ENCODE assay signal across 8 cellular contexts in the genomic region with DNA sequence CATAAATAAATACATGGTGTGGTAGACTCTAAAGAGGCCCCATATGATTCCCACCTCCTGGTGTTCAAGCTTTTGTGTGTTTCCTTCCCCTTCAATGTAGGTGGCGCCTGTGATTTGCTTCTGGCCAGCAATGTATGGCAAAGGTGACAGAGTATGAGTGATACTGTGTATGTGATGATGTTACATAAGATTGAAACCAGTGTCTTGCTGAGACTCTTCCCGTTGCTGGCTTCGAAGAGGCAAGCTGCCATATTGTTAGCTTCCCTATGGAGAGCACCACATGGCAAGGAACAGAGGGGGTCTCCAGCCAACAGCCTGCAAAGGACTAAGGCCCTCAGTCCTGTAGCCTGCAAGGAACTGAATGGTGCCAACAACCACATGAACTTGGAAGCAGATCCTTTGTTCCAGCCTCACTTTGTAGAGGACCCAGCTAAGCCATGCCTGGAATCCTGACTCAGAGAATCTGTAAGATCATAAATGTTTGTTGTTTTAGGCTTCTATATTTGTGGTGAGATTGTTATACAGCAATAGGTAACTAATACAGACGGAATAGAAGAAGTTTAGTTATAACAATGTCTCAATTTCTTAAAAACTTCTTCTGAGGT. TPM values are rescaled to one million over a fixed set of nuclear protein-coding genes. Genes with fewer than 3 reads are reported as not detected.
DNase-seq lines count a peak whose midpoint lies in the region; ATAC-seq and TF ChIP-seq lines count a peak whose summit lies in the region.

No MANE protein-coding gene starts in this region.

- TF ChIP-seq POLR2A in vagina (IDR thresholded peaks at IDR 0.05): no peak

- peak overlapping the region; percentile 99; the same call in 1 of the 2 replicates for H3K4me3 ChIP-seq in ACC112 (ENCODE audit: low read depth, low read length)
- no peak overlapping the region for H3K4me3 ChIP-seq in GM12865 (ENCODE audit: low read depth, low read length)
- H3K4me3 ChIP-seq in vagina: no peak overlapping the region

- H3K9me3 ChIP-seq in vagina: no peaks in the 10 kb centered on the region

- H3K27ac Mint-ChIP-seq in endothelial cell (ENCODE audit: unreplicated experiment): peak overlapping the region; percentile 12

- H3K27ac ChIP-seq in ACC112 (ENCODE audit: low read depth, low read length) (no peak overlapping the region), vagina (no peak overlapping the region)

- no peak for ATAC-seq in HG03108 (IDR thresholded peaks at IDR 0.05; ENCODE audit: unreplicated experiment)

- peaks cover 54% of the 10 kb centered on the region for H3K79me2 ChIP-seq in ACC112 (ENCODE audit: control insufficient read depth, insufficient read depth, low read length, unreplicated experiment)

- TF ChIP-seq CTCF in GM12865 (IDR thresholded peaks at IDR 0.05; ENCODE audit: insufficient read depth, low read depth, low read length, missing control alignments) (peak; percentile 7), endothelial cell (IDR thresholded peaks at IDR 0.05; ENCODE audit: unreplicated experiment) (no peak), vagina (IDR thresholded peaks at IDR 0.05) (no peak)

- peaks cover 9% of the 10 kb centered on the region for H3K36me3 Mint-ChIP-seq in endothelial cell (ENCODE audit: low read depth, unreplicated experiment)

- H2AFZ ChIP-seq in ACC112 (ENCODE audit: low read length, unreplicated experiment): no peak overlapping the region

- intact Hi-C loops in vagina (cut with DNase I): loop anchor here (5.0 kb wide), 1 partner anchor 61 kb away; a partner anchor contains a TSS

- H3K36me3 ChIP-seq in ACC112 (ENCODE audit: insufficient read depth, low read length) (peaks cover 23% of the 10 kb centered on the region), vagina (no peaks in the 10 kb centered on the region)

- peaks cover 13% of the 10 kb centered on the region for H3K27me3 Mint-ChIP-seq in endothelial cell (ENCODE audit: unreplicated experiment)

- H3K4me1 Mint-ChIP-seq in endothelial cell (ENCODE audit: unreplicated experiment): peaks cover 21% of the 10 kb centered on the region

- H3K4me1 ChIP-seq in ACC112 (ENCODE audit: control insufficient read depth, insufficient read depth, low read length, unreplicated experiment) (peaks cover 21% of the 10 kb centered on the region), vagina (peaks cover 43% of the 10 kb centered on the region)

- H3K4me3 Mint-ChIP-seq in endothelial cell (ENCODE audit: unreplicated experiment): no peak overlapping the region

- H3K9me3 Mint-ChIP-seq in endothelial cell (ENCODE audit: unreplicated experiment): no peaks in the 10 kb centered on the region

- peak; percentile 67 for DNase-seq in GM12865 (ENCODE audit: low read depth)
- DNase-seq in NOMO-1 treated with DMSO at 0.1 percent for 48 hours (lab: John Stamatoyannopoulos, UW; ENCODE audit: unreplicated experiment): peak; percentile 41
- no peak for DNase-seq in endothelial cell (ENCODE audit: low spot score)
- no peak for DNase-seq in NCI-H2107 (lab: John Stamatoyannopoulos, UW)
- DNase-seq in AG08395 (ENCODE audit: low spot score): no peak
- no peak for DNase-seq in vagina (ENCODE audit: extremely low spot score in 2 of 2)

- no peaks in the 10 kb centered on the region for H3K27me3 ChIP-seq in ACC112 (ENCODE audit: insufficient read depth, low read length)
- H3K27me3 ChIP-seq in vagina: no peaks in the 10 kb centered on the region

RNA-seq across cellular contexts. Expression of a gene that starts 1.7 kb away (rescaled TPM):
- total RNA-seq in endothelial cell (ENCODE audit: unreplicated experiment): 87.2 TPM
- 75.1 TPM for total RNA-seq in vagina

Comparison
In these comparisons a context has a peak if more than half of its experiments do, and no peak if none do; other contexts are left out.
1. DNase-seq: peak in GM12865 (single experiment) and NOMO-1 treated with DMSO at 0.1 percent for 48 hours (single experiment); none in endothelial cell (single experiment), NCI-H2107 (single experiment), AG08395 (single experiment) and vagina (0 of 2).